8 cellular contexts compared by ENCODE assay signal in genomic region chr1:155091071-155092051, GRCh38. TPM values are rescaled to one million over a fixed set of nuclear protein-coding genes. Genes with fewer than 3 reads are reported as not detected.
DNase-seq lines count a peak whose midpoint lies in the region; ATAC-seq and TF ChIP-seq lines count a peak whose summit lies in the region.

No MANE protein-coding gene starts in this region.

- H3K4me3 ChIP-seq in RWPE2 (ENCODE audit: severe bottlenecking) = no peak overlapping the region
- H3K4me3 ChIP-seq in foreskin fibroblast (ENCODE audit: low read depth in 1 of 2, low read length in 2 of 2) = no peak overlapping the region
- no peak overlapping the region for H3K4me3 ChIP-seq in testis

- TF ChIP-seq POLR2A in testis (IDR thresholded peaks at IDR 0.05) = no peak

- H3K4me1 ChIP-seq in RWPE2 (ENCODE audit: insufficient read depth, poor library complexity, severe bottlenecking) (no peaks in the 10 kb centered on the region), testis (peaks cover 14% of the 10 kb centered on the region)

- intact Hi-C loops in testis (cut with DNase I; ENCODE audit: low total_unique reads) = loop anchor here (5.0 kb wide), 1 partner anchor 76 kb away; no protein-coding TSS in a partner anchor

- H3K36me3 ChIP-seq in RWPE2 (ENCODE audit: low read depth) = no peaks in the 10 kb centered on the region
- H3K36me3 ChIP-seq in testis (ENCODE audit: low read depth, missing control alignments) = no peaks in the 10 kb centered on the region

- H3K27ac ChIP-seq in RWPE2 (ENCODE audit: poor library complexity, severe bottlenecking) = no peak overlapping the region
- H3K27ac ChIP-seq in testis = no peak overlapping the region

- no peaks in the 10 kb centered on the region for H3K9me3 ChIP-seq in RWPE2 (ENCODE audit: severe bottlenecking)
- H3K9me3 ChIP-seq in testis = no peaks in the 10 kb centered on the region

- TF ChIP-seq CTCF in LNCAP (IDR thresholded peaks at IDR 0.05) (peak; percentile 99), RWPE2 (IDR thresholded peaks at IDR 0.05; ENCODE audit: poor library complexity, severe bottlenecking) (peak; percentile 95), foreskin fibroblast (IDR thresholded peaks at IDR 0.05; ENCODE audit: low read depth, low read length) (peak; percentile 96), testis (IDR thresholded peaks at IDR 0.05) (peak; percentile 94 to 99 (median 98))

- 19 to 21% methylated on average over 19 to 29 of the region's 29 CpGs for WGBS in testis, 2 donors

- H3K27me3 ChIP-seq in RWPE2 (ENCODE audit: insufficient read depth, poor library complexity, severe bottlenecking) (no peaks in the 10 kb centered on the region), testis (no peaks in the 10 kb centered on the region)

- DNase-seq in DMS53 (lab: John Stamatoyannopoulos, UW) = peak; percentile 84
- DNase-seq in RWPE2 (ENCODE audit: low spot score) = no peak
- peak; percentile 70 for DNase-seq in activated T-helper 9 cell treated with anti-CD3 and anti-CD28 coated beads, Interleukin-2, amount 50 U/mL, for 16 hours (ENCODE audit: low read depth)
- DNase-seq in foreskin fibroblast = peak; percentile 36 to 84
- DNase-seq in occipital lobe (lab: John Stamatoyannopoulos, UW) = peak; percentile 60
- DNase-seq in testis = peak; percentile 86

- ATAC-seq in RWPE2 (ENCODE audit: low read depth) (peak; percentile 58), HG03280 (IDR thresholded peaks at IDR 0.05; ENCODE audit: unreplicated experiment) (no peak)

RNA-seq across cellular contexts. Expression of gene EFNA3, which starts 12.7 kb away (rescaled TPM):
- total RNA-seq in occipital lobe (7.6 TPM), testis (1 to 10 TPM; 7.5 to 7.7 TPM)
- polyA plus RNA-seq in testis (ENCODE audit: insufficient read depth, low read depth, low replicate concordance) = 9.9 TPM

RNA-seq across cellular contexts. Expression of gene EFNA4, which starts 27.8 kb away (rescaled TPM):
- total RNA-seq in occipital lobe = 0.62 TPM
- total RNA-seq in testis = 1 to 10 TPM; 5.3 to 6.9 TPM
- polyA plus RNA-seq in testis (ENCODE audit: insufficient read depth, low read depth, low replicate concordance) = 6.0 TPM

RNA-seq across cellular contexts. Expression of gene EFNA1, which starts 36.3 kb away (rescaled TPM):
- 2.7 TPM for total RNA-seq in occipital lobe
- 10 to 100 TPM; 13.1 to 14.5 TPM for total RNA-seq in testis
- 13.0 TPM for polyA plus RNA-seq in testis (ENCODE audit: insufficient read depth, low read depth, low replicate concordance)

RNA-seq across cellular contexts. Expression of gene ADAM15, which starts 40.2 kb away (rescaled TPM):
- total RNA-seq in occipital lobe (13.3 TPM), testis (10 to 100 TPM; 30.7 to 34.5 TPM)
- polyA plus RNA-seq in testis (ENCODE audit: insufficient read depth, low read depth, low replicate concordance) = 42.6 TPM

RNA-seq across cellular contexts. Expression of gene SLC50A1, which starts 44.3 kb away (rescaled TPM):
- total RNA-seq in occipital lobe (6.2 TPM), testis (10 to 100 TPM; 25.2 to 30.0 TPM)
- 33.7 TPM for polyA plus RNA-seq in testis (ENCODE audit: insufficient read depth, low read depth, low replicate concordance)
